Comparison of ENCODE assay signal across 24 cellular contexts in the genomic region with DNA sequence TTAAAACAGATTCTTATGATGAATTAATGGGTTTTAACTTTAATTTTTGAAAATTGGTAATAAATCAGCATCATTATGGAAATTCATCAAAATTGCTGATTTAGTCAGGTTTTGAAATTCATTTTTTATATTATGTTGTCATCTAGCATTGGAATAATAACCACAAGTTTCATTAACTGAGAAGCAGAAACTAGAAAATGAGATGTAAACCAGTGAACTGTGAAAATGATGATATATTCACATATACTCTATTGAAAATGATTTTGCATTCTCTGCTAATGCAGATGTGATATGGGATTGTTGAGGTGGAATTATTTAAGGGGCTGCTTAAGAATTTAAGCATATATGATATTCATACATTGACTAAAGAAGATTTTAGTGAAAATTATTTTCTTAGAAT.
"Had no signal": no experiment of that assay in that cellular context is flagged by ENCODE, and none has a peak within 500 bp of the region (broad histone marks: within the 10 kb centered on the region; RNA-seq: fewer than 3 reads in every experiment).

No MANE protein-coding gene starts in this region.

- FAIRE-seq: keratinocyte, urothelium cell line had no signal

- H3K4me3 ChIP-seq: left lung, lower lobe of right lung, mucosa of descending colon, pancreas, prostate gland, spleen, tibial nerve had no signal

- H3K4me1 ChIP-seq: lower lobe of right lung, prostate gland, spleen had no signal

- DNase-seq: hippocampal formation; kidney glomerular epithelial cell; left cardiac atrium; left lung; lower lobe of right lung; mammary epithelial cell; mesenchymal stem cell; mucosa of descending colon; naive thymus-derived CD4-positive, alpha-beta T cell; pancreas; posterior cingulate gyrus; retina; right cardiac atrium; small intestine; spleen; stimulated activated CD4-positive, alpha-beta T cell treated with anti-CD3 and anti-CD28 coated beads, Interleukin-4, amount 100 ng/mL, for 24 hours; stimulated activated naive CD4-positive, alpha-beta T cell had no signal

- H3K27ac ChIP-seq: left lung, lower lobe of right lung, pancreas, prostate gland, spleen, tibial nerve had no signal

- H3K9me3 ChIP-seq: left lung, lower lobe of right lung, mucosa of descending colon, pancreas, prostate gland, spleen, tibial nerve had no signal

- H3K27me3 ChIP-seq: left lung, pancreas, spleen, tibial nerve had no signal

- H3K36me3 ChIP-seq: left lung, lower lobe of right lung, pancreas, prostate gland, spleen, tibial nerve had no signal

- ATAC-seq: left cardiac atrium; left lung; lower lobe of right lung; mucosa of descending colon; naive thymus-derived CD4-positive, alpha-beta T cell; natural killer cell treated with Interleukin-12 subunit alpha and Interleukin-12 subunit beta and Interleukin-15 and Interleukin-18, amount 100 ng/mL, for 72 hours; pancreas; right cardiac atrium; sciatic nerve; stimulated activated effector memory CD8-positive, alpha-beta T cell treated with anti-CD3 and anti-CD28 coated beads, Interleukin-12 subunit alpha, Interleukin-12 subunit beta, amount 100 ng/mL, for 72 hours had no signal
